Comparison of ENCODE assay signal across 32 cellular contexts in genomic region chr3:113776564-113776963, GRCh38.
"Had no signal": no experiment of that assay in that cellular context is flagged by ENCODE, and none has a peak within 500 bp of the region (broad histone marks: within the 10 kb centered on the region; RNA-seq: fewer than 3 reads in every experiment).

No MANE protein-coding gene starts in this region.

- H2AFZ ChIP-seq: PC-9 had no signal

- ATAC-seq: activated CD8-positive, alpha-beta memory T cell treated with anti-CD3 and anti-CD28 coated beads, Interleukin-2, amount 10 ng/mL, durations not matched to agents 7 days and 5 days; Right ventricle myocardium inferior; SK-N-SH treated with all-trans-retinoic acid at 6 μM for 48 hours had no signal

- H3K27me3 Mint-ChIP-seq: activated CD4-positive, alpha-beta memory T cell treated with anti-CD3 and anti-CD28 coated beads, Interleukin-2, amount 10 ng/mL, durations not matched to agents 7 days and 5 days; activated CD8-positive, alpha-beta memory T cell treated with anti-CD3 and anti-CD28 coated beads, Interleukin-2, amount 10 ng/mL, durations not matched to agents 7 days and 5 days; activated naive CD4-positive, alpha-beta T cell treated with anti-CD3 and anti-CD28 coated beads, Interleukin-2, amount 10 ng/mL, durations not matched to agents 7 days and 5 days; activated naive CD8-positive, alpha-beta T cell treated with anti-CD3 and anti-CD28 coated beads, Interleukin-2, amount 10 ng/mL, durations not matched to agents 7 days and 5 days had no signal

- H3K27ac Mint-ChIP-seq: activated CD4-positive, alpha-beta memory T cell treated with anti-CD3 and anti-CD28 coated beads, Interleukin-2, amount 10 ng/mL, durations not matched to agents 7 days and 5 days; activated CD8-positive, alpha-beta memory T cell treated with anti-CD3 and anti-CD28 coated beads, Interleukin-2, amount 10 ng/mL, durations not matched to agents 7 days and 5 days; activated naive CD4-positive, alpha-beta T cell treated with anti-CD3 and anti-CD28 coated beads, Interleukin-2, amount 10 ng/mL, durations not matched to agents 7 days and 5 days; activated naive CD8-positive, alpha-beta T cell treated with anti-CD3 and anti-CD28 coated beads, Interleukin-2, amount 10 ng/mL, durations not matched to agents 7 days and 5 days; T-helper 2 cell treated with Interferon-gamma antibody and Interleukin-4, amounts not matched to agents 5 μg/mL and 100 μg/mL, for 36 hours had no signal

- H3K4me2 ChIP-seq: PC-9 had no signal

- FAIRE-seq: TTC549 had no signal

- H3K27ac ChIP-seq: ascending aorta, cardiac muscle cell, PC-9, RWPE1 had no signal

- H3K9me3 Mint-ChIP-seq: activated CD4-positive, alpha-beta memory T cell treated with anti-CD3 and anti-CD28 coated beads, Interleukin-2, amount 10 ng/mL, durations not matched to agents 7 days and 5 days; activated naive CD4-positive, alpha-beta T cell treated with anti-CD3 and anti-CD28 coated beads, Interleukin-2, amount 10 ng/mL, durations not matched to agents 7 days and 5 days; activated naive CD8-positive, alpha-beta T cell treated with anti-CD3 and anti-CD28 coated beads, Interleukin-2, amount 10 ng/mL, durations not matched to agents 7 days and 5 days; T-helper 2 cell treated with Interferon-gamma antibody and Interleukin-4, amounts not matched to agents 5 μg/mL and 100 μg/mL, for 36 hours had no signal

- H3K27me3 ChIP-seq: ascending aorta, cardiac muscle cell, MG63 had no signal

- H3K4me3 Mint-ChIP-seq: activated CD4-positive, alpha-beta memory T cell treated with anti-CD3 and anti-CD28 coated beads, Interleukin-2, amount 10 ng/mL, durations not matched to agents 7 days and 5 days; activated CD8-positive, alpha-beta memory T cell treated with anti-CD3 and anti-CD28 coated beads, Interleukin-2, amount 10 ng/mL, durations not matched to agents 7 days and 5 days; activated naive CD4-positive, alpha-beta T cell treated with anti-CD3 and anti-CD28 coated beads, Interleukin-2, amount 10 ng/mL, durations not matched to agents 7 days and 5 days; activated naive CD8-positive, alpha-beta T cell treated with anti-CD3 and anti-CD28 coated beads, Interleukin-2, amount 10 ng/mL, durations not matched to agents 7 days and 5 days; T-helper 2 cell treated with Interferon-gamma antibody and Interleukin-4, amounts not matched to agents 5 μg/mL and 100 μg/mL, for 36 hours had no signal

- H3K4me3 ChIP-seq: ascending aorta, cardiac muscle cell, MG63, PC-9 had no signal

- DNase-seq: activated CD4-positive, alpha-beta memory T cell treated with anti-CD3 and anti-CD28 coated beads, Interleukin-2, amount 10 ng/mL, durations not matched to agents 7 days and 5 days; activated CD4-positive, alpha-beta T cell treated with anti-CD3 and anti-CD28 coated beads for 1 hour; activated CD4-positive, alpha-beta T cell treated with anti-CD3 and anti-CD28 coated beads for 48 hours; activated CD4-positive, CD25-positive, alpha-beta regulatory T cell; activated CD8-positive, alpha-beta memory T cell treated with anti-CD3 and anti-CD28 coated beads for 24 hours; activated CD8-positive, alpha-beta memory T cell treated with anti-CD3 and anti-CD28 coated beads, Interleukin-2, amount 10 ng/mL, durations not matched to agents 7 days and 5 days; activated CD8-positive, alpha-beta memory T cell treated with anti-CD3 and anti-CD28 coated beads, Interleukin-2, amount 50 U/mL, for 48 hours; activated effector memory CD4-positive, alpha-beta T cell treated with Interleukin-2 at 50 U/mL for 16 hours; activated naive CD4-positive, alpha-beta T cell treated with anti-CD3 and anti-CD28 coated beads, Interleukin-2, amount 10 ng/mL, durations not matched to agents 7 days and 5 days; activated naive CD8-positive, alpha-beta T cell treated with anti-CD3 and anti-CD28 coated beads, Interleukin-2, amount 10 ng/mL, durations not matched to agents 7 days and 5 days; activated T-cell treated with anti-CD3 and anti-CD28 coated beads, Interleukin-2, amount 50 U/mL, for 48 hours; amygdala; Kasumi-1; KG1; MG63; NCI-H1048; NCI-H1105 treated with DMSO at 0.1 percent for 48 hours; NCI-H1436; NCI-H1694; NCI-H2029; NCI-H345; NCI-H524 treated with DMSO at 0.1 percent for 48 hours; NK-92 treated with Interleukin-12 subunit alpha and Interleukin-12 subunit beta, amount 100 ng/mL, for 24 hours; PC-9; SIG-M5 had no signal

- H3K4me1 ChIP-seq: ascending aorta had no signal

- H3K36me3 ChIP-seq: ascending aorta, MG63 had no signal

- H3K9me3 ChIP-seq: ascending aorta, MG63 had no signal
